ENCODE assay signal across 9 cellular contexts in the genomic region with DNA sequence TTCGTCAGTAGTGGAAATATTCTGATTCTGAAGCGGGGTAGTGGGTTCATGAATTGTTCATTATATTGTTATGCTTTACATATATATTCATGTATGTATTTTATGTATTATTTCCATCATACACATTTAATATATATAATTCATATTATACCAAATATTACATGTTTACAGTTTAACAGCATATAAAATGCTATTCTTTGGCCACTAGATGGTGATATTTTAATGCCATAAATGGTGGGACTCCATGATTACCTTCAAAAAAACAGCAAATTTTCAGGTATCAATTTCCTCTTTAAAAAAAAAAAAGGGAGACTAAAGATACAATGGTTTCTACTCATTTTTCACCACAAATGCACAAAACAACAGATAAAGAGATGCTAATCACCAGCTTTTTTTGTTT.
DNase-seq lines count a peak whose midpoint lies in the region; ATAC-seq and TF ChIP-seq lines count a peak whose summit lies in the region.
"Had no signal": no experiment of that assay in that cellular context is flagged by ENCODE, and none has a peak within 500 bp of the region (broad histone marks: within the 10 kb centered on the region; RNA-seq: fewer than 3 reads in every experiment).

No MANE protein-coding gene starts in this region.

- in situ Hi-C loops in brain microvascular endothelial cell (cut with HindIII; ENCODE audit: low pct_ligation_motif_present, low sequenced_read_pairs) = no loop called here

- no peak overlapping the region for H3K4me3 Mint-ChIP-seq in nephron progenitor cell
- H3K4me3 Mint-ChIP-seq in stimulated activated effector memory CD8-positive, alpha-beta T cell treated with anti-CD3 and anti-CD28 coated beads, Interleukin-12 subunit alpha, Interleukin-12 subunit beta, amount 100 ng/mL, for 72 hours = no peak overlapping the region
- H3K4me3 Mint-ChIP-seq: activated naive CD8-positive, alpha-beta T cell had no signal

- no peak overlapping the region for H3K4me2 ChIP-seq in MM.1S (ENCODE audit: low read depth, low read length)

- H3K4me1 ChIP-seq in MM.1S (ENCODE audit: low read length) = no peaks in the 10 kb centered on the region

- H3K27ac ChIP-seq in MM.1S (ENCODE audit: low read length) (no peak overlapping the region), brain microvascular endothelial cell (no peak overlapping the region)

- H3K27me3 Mint-ChIP-seq in nephron progenitor cell (ENCODE audit: low read depth, poor library complexity) = no peaks in the 10 kb centered on the region
- H3K27me3 Mint-ChIP-seq: activated naive CD8-positive, alpha-beta T cell had no signal

- no peaks in the 10 kb centered on the region for H3K79me2 ChIP-seq in MM.1S (ENCODE audit: low read length)

- H3K36me3 ChIP-seq in MM.1S (replicated peaks; ENCODE audit: insufficient read depth, low read length) (no peaks in the 10 kb centered on the region), brain microvascular endothelial cell (replicated peaks) (peaks cover 2% of the 10 kb centered on the region)

- H3F3A ChIP-seq in MM.1S (ENCODE audit: insufficient read depth, low read length) = no peaks in the 10 kb centered on the region

- no peak overlapping the region for H3K4me3 ChIP-seq in MM.1S (ENCODE audit: low read length)
- no peak overlapping the region for H3K4me3 ChIP-seq in brain microvascular endothelial cell (ENCODE audit: low read depth, low read length)

- TF ChIP-seq CTCF in MM.1S (IDR thresholded peaks at IDR 0.05; ENCODE audit: low read length) = no peak; the same call in 1 of the 2 replicates
- peak; percentile 20 for TF ChIP-seq CTCF in brain microvascular endothelial cell (IDR thresholded peaks at IDR 0.05; ENCODE audit: low read depth, low read length, missing control alignments)
- TF ChIP-seq CTCF in nephron progenitor cell (IDR thresholded peaks at IDR 0.05) = peak; percentile 34

- no peaks in the 10 kb centered on the region for H3K9me3 Mint-ChIP-seq in nephron progenitor cell
- no peaks in the 10 kb centered on the region for H3K9me3 Mint-ChIP-seq in stimulated activated effector memory CD8-positive, alpha-beta T cell treated with anti-CD3 and anti-CD28 coated beads, Interleukin-12 subunit alpha, Interleukin-12 subunit beta, amount 100 ng/mL, for 72 hours

- H3K4me1 Mint-ChIP-seq in nephron progenitor cell = no peaks in the 10 kb centered on the region
- no peaks in the 10 kb centered on the region for H3K4me1 Mint-ChIP-seq in stimulated activated effector memory CD8-positive, alpha-beta T cell treated with anti-CD3 and anti-CD28 coated beads, Interleukin-12 subunit alpha, Interleukin-12 subunit beta, amount 100 ng/mL, for 72 hours

- DNase-seq in EH (ENCODE audit: low read depth) = peak; percentile 23
- DNase-seq in MM.1S = peak; percentile 12
- DNase-seq in brain microvascular endothelial cell = no peak
- DNase-seq in nephron progenitor cell = no peak
- DNase-seq in NCI-H82 treated with DMSO at 0.1 percent for 48 hours (lab: John Stamatoyannopoulos, UW; ENCODE audit: unreplicated experiment) = no peak
- no peak for DNase-seq in stimulated activated effector memory CD8-positive, alpha-beta T cell treated with anti-CD3 and anti-CD28 coated beads, Interleukin-12 subunit alpha, Interleukin-12 subunit beta, amount 100 ng/mL, for 72 hours (ENCODE audit: low spot score in 2 of 2)
- DNase-seq in activated T-cell treated with anti-CD3 and anti-CD28 coated beads, Interleukin-2, amount 50 U/mL, for 1 hour = no peak

- H3K9me2 ChIP-seq in MM.1S (replicated peaks; ENCODE audit: insufficient read depth, low read length) = no peaks in the 10 kb centered on the region

- no peak overlapping the region for H2AFZ ChIP-seq in MM.1S (ENCODE audit: low read length)

- no peak overlapping the region for H3K27ac Mint-ChIP-seq in nephron progenitor cell
- no peak overlapping the region for H3K27ac Mint-ChIP-seq in stimulated activated effector memory CD8-positive, alpha-beta T cell treated with anti-CD3 and anti-CD28 coated beads, Interleukin-12 subunit alpha, Interleukin-12 subunit beta, amount 100 ng/mL, for 72 hours
- H3K27ac Mint-ChIP-seq: activated naive CD8-positive, alpha-beta T cell had no signal

- no peaks in the 10 kb centered on the region for H4K20me1 ChIP-seq in MM.1S (ENCODE audit: insufficient read depth, low read length)

- no peak for ATAC-seq in HG03571 (IDR thresholded peaks at IDR 0.05; ENCODE audit: unreplicated experiment)
- no peak for ATAC-seq in stimulated activated effector memory CD8-positive, alpha-beta T cell treated with anti-CD3 and anti-CD28 coated beads, Interleukin-12 subunit alpha, Interleukin-12 subunit beta, amount 100 ng/mL, for 72 hours

- no peak overlapping the region for H3K9ac ChIP-seq in MM.1S (ENCODE audit: low read length)

- no peaks in the 10 kb centered on the region for H3K9me3 ChIP-seq in MM.1S (replicated peaks; ENCODE audit: insufficient read depth, low read length)

- peaks cover 20% of the 10 kb centered on the region for H3K36me3 Mint-ChIP-seq in nephron progenitor cell (ENCODE audit: low read depth)
- peaks cover 44% of the 10 kb centered on the region for H3K36me3 Mint-ChIP-seq in stimulated activated effector memory CD8-positive, alpha-beta T cell treated with anti-CD3 and anti-CD28 coated beads, Interleukin-12 subunit alpha, Interleukin-12 subunit beta, amount 100 ng/mL, for 72 hours

- no peaks in the 10 kb centered on the region for H3K27me3 ChIP-seq in MM.1S (replicated peaks; ENCODE audit: insufficient read depth, low read length)
- H3K27me3 ChIP-seq in brain microvascular endothelial cell (replicated peaks) = no peaks in the 10 kb centered on the region

Comparison
In these comparisons a context has a peak if more than half of its experiments do, and no peak if none do; other contexts are left out.
1. DNase-seq: peak in EH (single experiment) and MM.1S (single experiment); none in brain microvascular endothelial cell (single experiment), nephron progenitor cell (single experiment), NCI-H82 treated with DMSO at 0.1 percent for 48 hours (single experiment), stimulated activated effector memory CD8-positive, alpha-beta T cell treated with anti-CD3 and anti-CD28 coated beads, Interleukin-12 subunit alpha, Interleukin-12 subunit beta, amount 100 ng/mL, for 72 hours (0 of 2) and activated T-cell treated with anti-CD3 and anti-CD28 coated beads, Interleukin-2, amount 50 U/mL, for 1 hour (single experiment).